1 cellular context compared by ENCODE assay signal in genomic region chr10:72550239-72550638, GRCh38.
TF ChIP-seq lines count a peak whose summit lies in the region.

No MANE protein-coding gene starts in this region.

TF ChIP-seq in GM12878, 131 proteins besides CTCF, POLR2A, EP300 and RAD21 (continued from another document and continues in another):
- TF ChIP-seq REST (IDR thresholded peaks at IDR 0.05; ENCODE audit: low read depth, low read length) (no peak), BCL11A (IDR thresholded peaks at IDR 0.05; ENCODE audit: low read depth, low read length) (peak; percentile 50; the same call in 1 of the 2 replicates), SIX5 (IDR thresholded peaks at IDR 0.05; ENCODE audit: low read depth, low read length, severe bottlenecking) (no peak), ZNF217 (IDR thresholded peaks at IDR 0.05) (0 out of 2 replicates have a peak, but pooled peaks have one; percentile 30), ZNF622 (IDR thresholded peaks at IDR 0.05) (no peak), CUX1 (IDR thresholded peaks at IDR 0.05; ENCODE audit: insufficient replicate concordance, low read depth, low read length) (peak; percentile 73), NR2F1 (conservative IDR thresholded peaks at IDR 0.05) (peak; percentile 82), MTA3 (IDR thresholded peaks at IDR 0.05; ENCODE audit: borderline replicate concordance, low read length) (no peak), ATF7 (IDR thresholded peaks at IDR 0.05; ENCODE audit: low read depth) (peak; percentile 46), ZNF24 (IDR thresholded peaks at IDR 0.05) (peak; percentile 33; the same call in 1 of the 2 replicates), RAD51 (IDR thresholded peaks at IDR 0.05) (no peak), USF1 (IDR thresholded peaks at IDR 0.05; ENCODE audit: borderline replicate concordance, extremely low read length, insufficient read depth, low read depth, low read length) (no peak), KAT2A (conservative IDR thresholded peaks at IDR 0.05; ENCODE audit: control insufficient read depth, low read depth, low read length) (no peak), IRF5 (IDR thresholded peaks at IDR 0.05; ENCODE audit: borderline replicate concordance) (no peak), PAX5 (IDR thresholded peaks at IDR 0.05; ENCODE audit: borderline replicate concordance, low read depth, low read length) (peak; percentile 43; the same call in 1 of the 2 replicates), WRNIP1 (IDR thresholded peaks at IDR 0.05; ENCODE audit: borderline replicate concordance, low read depth, low read length) (no peak), SMAD1 (IDR thresholded peaks at IDR 0.05; ENCODE audit: low read depth, partially characterized antibody) (no peak), NRF1 (conservative IDR thresholded peaks at IDR 0.05; ENCODE audit: low read depth, low read length) (no peak), CEBPB (IDR thresholded peaks at IDR 0.05; ENCODE audit: borderline replicate concordance in 1 of 2, low read depth in 2 of 2, low read length in 2 of 2) (no peak), DPF2 (IDR thresholded peaks at IDR 0.05) (no peak), MYB (IDR thresholded peaks at IDR 0.05; ENCODE audit: borderline replicate concordance, low read depth, low read length) (no peak), SPI1 (IDR thresholded peaks at IDR 0.05; ENCODE audit: borderline replicate concordance, insufficient read depth, low read depth, low read length) (no peak), E2F4 (IDR thresholded peaks at IDR 0.05; ENCODE audit: low read depth, low read length) (no peak), NBN (IDR thresholded peaks at IDR 0.05) (no peak), FOS (IDR thresholded peaks at IDR 0.05; ENCODE audit: borderline replicate concordance, extremely low read depth, insufficient read length) (no peak), BRCA1 (IDR thresholded peaks at IDR 0.05; ENCODE audit: low read depth, low read length) (no peak), E2F8 (IDR thresholded peaks at IDR 0.05; ENCODE audit: low read depth, partially characterized antibody) (no peak), ESRRA (IDR thresholded peaks at IDR 0.05; ENCODE audit: low read length) (no peak), TCF7 (IDR thresholded peaks at IDR 0.05; ENCODE audit: borderline replicate concordance) (no peak; the same call in 1 of the 2 replicates), NKRF (conservative IDR thresholded peaks at IDR 0.05) (no peak), RUNX3 (IDR thresholded peaks at IDR 0.05; ENCODE audit: low read length) (peak; percentile 88), E4F1 (IDR thresholded peaks at IDR 0.05; ENCODE audit: borderline replicate concordance, partially characterized antibody) (no peak), TAF1 (IDR thresholded peaks at IDR 0.05; ENCODE audit: borderline replicate concordance, low read depth, low read length) (no peak), CHD2 (IDR thresholded peaks at IDR 0.05; ENCODE audit: borderline replicate concordance, low read depth, low read length) (no peak), FOXK2 (IDR thresholded peaks at IDR 0.05) (no peak), SP1 (IDR thresholded peaks at IDR 0.05; ENCODE audit: low read depth, low read length) (no peak), EED (IDR thresholded peaks at IDR 0.05; ENCODE audit: low read depth) (no peak), BCL3 (IDR thresholded peaks at IDR 0.05; ENCODE audit: borderline replicate concordance, insufficient read depth, low read depth, low read length, poor library complexity, severe bottlenecking) (no peak), RFX5 (IDR thresholded peaks at IDR 0.05; ENCODE audit: low read depth, low read length) (no peak), POLR2AphosphoS2 (IDR thresholded peaks at IDR 0.05; ENCODE audit: low read depth, low read length) (no peak), JUNB (IDR thresholded peaks at IDR 0.05) (peak; percentile 84), HCFC1 (IDR thresholded peaks at IDR 0.05; ENCODE audit: low read length) (no peak)
